In genomic region chr16:21599994-21600773, GRCh38 we compare ENCODE assay signal across 8 cellular contexts. TPM values are rescaled to one million over a fixed set of nuclear protein-coding genes. Genes with fewer than 3 reads are reported as not detected.
DNase-seq lines count a peak whose midpoint lies in the region; ATAC-seq, FAIRE-seq and TF ChIP-seq lines count a peak whose summit lies in the region.

No MANE protein-coding gene starts in this region.

- CTCF ChIA-PET in AG04450 (lab: Charles Lee): no interaction called here

- DNase-seq in AG04450 (ENCODE audit: low read depth, low spot score) (no peak), GM12891 (ENCODE audit: insufficient read length, low spot score) (no peak), NCI-H510A treated with DMSO at 0.1 percent for 48 hours (lab: John Stamatoyannopoulos, UW) (peak; percentile 74), right atrium auricular region (ENCODE audit: low spot score) (no peak), retinal pigment epithelial cell (ENCODE audit: low read depth) (peak; percentile 14), NCI-H446 treated with DMSO at 0.1 percent for 48 hours (lab: John Stamatoyannopoulos, UW) (no peak)
- peak; percentile 19 for DNase-seq in activated naive CD8-positive, alpha-beta T cell treated with anti-CD3 and anti-CD28 coated beads, Interleukin-2, amount 50 U/mL, for 24 hours

- POLR2A ChIA-PET in AG04450 (lab: Yijun Ruan, JAX): no interaction called here

- peak; percentile 18 for ATAC-seq in HG02885 (IDR thresholded peaks at IDR 0.05; ENCODE audit: poor library complexity, unreplicated experiment)
- no peak for ATAC-seq in activated naive CD8-positive, alpha-beta T cell treated with anti-CD3 and anti-CD28 coated beads, Interleukin-2, amount 50 U/mL, for 24 hours

- no peaks in the 10 kb centered on the region for H3K36me3 ChIP-seq in right atrium auricular region

- no peaks in the 10 kb centered on the region for H3K9me3 Mint-ChIP-seq in activated naive CD8-positive, alpha-beta T cell treated with anti-CD3 and anti-CD28 coated beads, Interleukin-2, amount 50 U/mL, for 24 hours

- H3K4me3 ChIP-seq in AG04450 (ENCODE audit: low read depth, low read length) (peak overlapping the region; percentile 90), right atrium auricular region (peak overlapping the region; percentile 83 to 98), retinal pigment epithelial cell (ENCODE audit: low read length) (peak overlapping the region; percentile 78)

- H3K9me3 ChIP-seq in AG04450 (ENCODE audit: control insufficient read depth, insufficient read depth, low read length) (no peaks in the 10 kb centered on the region), right atrium auricular region (no peaks in the 10 kb centered on the region)

- peaks cover 0 to 33% of the 10 kb centered on the region in 2 donors for H3K4me1 ChIP-seq in right atrium auricular region

- H3K27ac ChIP-seq in AG04450 (ENCODE audit: low read depth, low read length): peak overlapping the region; percentile 62
- H3K27ac ChIP-seq in right atrium auricular region: peak overlapping the region; percentile 90 to 97

- H3K4me3 Mint-ChIP-seq in activated naive CD8-positive, alpha-beta T cell treated with anti-CD3 and anti-CD28 coated beads, Interleukin-2, amount 50 U/mL, for 24 hours: peak overlapping the region; percentile 96

- H3K27me3 Mint-ChIP-seq in activated naive CD8-positive, alpha-beta T cell treated with anti-CD3 and anti-CD28 coated beads, Interleukin-2, amount 50 U/mL, for 24 hours: no peaks in the 10 kb centered on the region

- peaks cover 68% of the 10 kb centered on the region for H3K4me1 Mint-ChIP-seq in activated naive CD8-positive, alpha-beta T cell treated with anti-CD3 and anti-CD28 coated beads, Interleukin-2, amount 50 U/mL, for 24 hours

- no peak for TF ChIP-seq POLR2A in GM12891 (IDR thresholded peaks at IDR 0.05; ENCODE audit: low read depth, low read length)

- H3K36me3 Mint-ChIP-seq in activated naive CD8-positive, alpha-beta T cell treated with anti-CD3 and anti-CD28 coated beads, Interleukin-2, amount 50 U/mL, for 24 hours (ENCODE audit: low read depth): no peaks in the 10 kb centered on the region

- TF ChIP-seq CTCF in AG04450 (IDR thresholded peaks at IDR 0.05; ENCODE audit: low read depth, low read length): no peak
- no peak for TF ChIP-seq CTCF in right atrium auricular region (IDR thresholded peaks at IDR 0.05)
- TF ChIP-seq CTCF in retinal pigment epithelial cell (conservative IDR thresholded peaks at IDR 0.05; ENCODE audit: low read depth, low read length): no peak

- H3K27ac Mint-ChIP-seq in activated naive CD8-positive, alpha-beta T cell treated with anti-CD3 and anti-CD28 coated beads, Interleukin-2, amount 50 U/mL, for 24 hours: peak overlapping the region; percentile 90

- peak; percentile 80 for FAIRE-seq in GM12891 (lab: Jason Lieb, UNC)

- H3K27me3 ChIP-seq in AG04450 (ENCODE audit: control insufficient read depth, insufficient read depth, low read length) (no peaks in the 10 kb centered on the region), right atrium auricular region (no peaks in the 10 kb centered on the region)

TF ChIP-seq in GM12891, 5 proteins besides CTCF, POLR2A, EP300 and RAD21:
- TF ChIP-seq POU2F2 (IDR thresholded peaks at IDR 0.05; ENCODE audit: low read depth, low read length): 0 out of 2 replicates have a peak, but pooled peaks have one; percentile 16
- TF ChIP-seq TAF1 (IDR thresholded peaks at IDR 0.05; ENCODE audit: low read depth, low read length): no peak

RNA-seq across cellular contexts. Expression of gene METTL9, which starts 0.8 kb away (rescaled TPM):
- polyA plus RNA-seq in AG04450 (2011; rRNA removed): 102 and 142 TPM in 2 replicates
- polyA minus RNA-seq in AG04450 (2011; rRNA and poly(A)+ RNA removed): 26.4 and 40.5 TPM in 2 replicates
- 47.5 TPM for polyA plus RNA-seq in GM12891 (2012; ENCODE audit: low read depth, missing spikeins)
- 10 to 100 TPM; 58.6 to 62.6 TPM for total RNA-seq in right atrium auricular region

RNA-seq across cellular contexts. Expression of gene IGSF6, which starts 52.2 kb away (rescaled TPM):
- polyA plus RNA-seq in AG04450 (2011; rRNA removed): not detected in 2 replicates
- not detected in 2 replicates for polyA minus RNA-seq in AG04450 (2011; rRNA and poly(A)+ RNA removed)
- 0.17 TPM for polyA plus RNA-seq in GM12891 (2012; ENCODE audit: low read depth, missing spikeins)
- total RNA-seq in right atrium auricular region: 1 to 10 TPM in 1 of 2 donors, under 1 TPM in 1; 0.67 to 1.6 TPM

Comparison
In these comparisons a context has a peak if more than half of its experiments do, and no peak if none do; other contexts are left out.
1. DNase-seq: peak in NCI-H510A treated with DMSO at 0.1 percent for 48 hours (single experiment), activated naive CD8-positive, alpha-beta T cell treated with anti-CD3 and anti-CD28 coated beads, Interleukin-2, amount 50 U/mL, for 24 hours (single experiment) and retinal pigment epithelial cell (single experiment); none in AG04450 (single experiment), GM12891 (single experiment), right atrium auricular region (single experiment) and NCI-H446 treated with DMSO at 0.1 percent for 48 hours (single experiment).
2. Peak in every context shown above with its lines, with median percentiles within 50 percentile points of each other: H3K4me3 ChIP-seq.